In the genomic region with DNA sequence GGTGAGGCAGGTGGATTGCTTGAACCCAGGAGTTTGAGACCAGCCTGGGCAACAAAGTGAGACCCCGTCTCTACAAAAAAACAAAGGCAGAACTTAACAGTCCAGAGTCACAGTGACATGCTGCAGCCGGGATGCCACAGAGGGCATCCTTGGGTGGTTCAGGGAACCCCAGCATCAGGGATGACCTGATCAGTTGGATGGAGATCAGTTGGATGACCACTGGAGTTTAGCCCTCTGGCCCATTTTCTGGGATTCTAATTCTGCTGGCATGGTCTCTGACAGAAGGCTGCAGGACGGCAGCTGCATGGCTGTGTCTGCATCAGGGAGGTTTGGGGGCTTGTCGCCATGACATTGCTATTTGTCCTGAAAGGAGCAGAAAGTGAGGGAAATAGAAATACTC, we compare ENCODE assay signal across 2 cellular contexts.
TF ChIP-seq lines count a peak whose summit lies in the region.

No MANE protein-coding gene starts in this region.

TF ChIP-seq in GM12891, 5 proteins besides CTCF, POLR2A, EP300 and RAD21:
- TF ChIP-seq POLR2AphosphoS5 (IDR thresholded peaks at IDR 0.05; ENCODE audit: low read depth, low read length) = peak; percentile 81
- no peak for TF ChIP-seq PAX5 (IDR thresholded peaks at IDR 0.05; ENCODE audit: insufficient read depth, low read length, severe bottlenecking)
- TF ChIP-seq TAF1 (IDR thresholded peaks at IDR 0.05; ENCODE audit: low read depth, low read length) = no peak
- no peak for TF ChIP-seq POU2F2 (IDR thresholded peaks at IDR 0.05; ENCODE audit: low read depth, low read length)
- no peak for TF ChIP-seq SPI1 (IDR thresholded peaks at IDR 0.05; ENCODE audit: low read depth, low read length)
TF ChIP-seq in GM12891: peak in this region for 1.

TF ChIP-seq in K562, 482 proteins besides CTCF, POLR2A, EP300 and RAD21:
- TF ChIP-seq, protein P1, sequence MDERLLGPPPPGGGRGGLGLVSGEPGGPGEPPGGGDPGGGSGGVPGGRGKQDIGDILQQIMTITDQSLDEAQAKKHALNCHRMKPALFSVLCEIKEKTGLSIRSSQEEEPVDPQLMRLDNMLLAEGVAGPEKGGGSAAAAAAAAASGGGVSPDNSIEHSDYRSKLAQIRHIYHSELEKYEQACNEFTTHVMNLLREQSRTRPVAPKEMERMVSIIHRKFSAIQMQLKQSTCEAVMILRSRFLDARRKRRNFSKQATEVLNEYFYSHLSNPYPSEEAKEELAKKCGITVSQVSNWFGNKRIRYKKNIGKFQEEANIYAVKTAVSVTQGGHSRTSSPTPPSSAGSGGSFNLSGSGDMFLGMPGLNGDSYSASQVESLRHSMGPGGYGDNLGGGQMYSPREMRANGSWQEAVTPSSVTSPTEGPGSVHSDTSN (CRISPR knock-in tag; IDR thresholded peaks at IDR 0.05; ENCODE audit: low read depth) = no peak
- TF ChIP-seq, protein P1 (tag; conservative IDR thresholded peaks at IDR 0.05; ENCODE audit: low read depth) = no peak
- 0 out of 2 replicates have a peak, but pooled peaks have one; percentile 19 for TF ChIP-seq POLR2AphosphoS5 (IDR thresholded peaks at IDR 0.05; ENCODE audit: control insufficient read depth, insufficient read depth, low read depth, low read length)
